ENCODE assay signal across 1 cellular context in genomic region chr3:52153389-52154096, GRCh38.
TF ChIP-seq lines count a peak whose summit lies in the region.

No MANE protein-coding gene starts in this region.

TF ChIP-seq in GM12878, 131 proteins besides CTCF, POLR2A, EP300 and RAD21 (continued from another document):
- TF ChIP-seq REST (IDR thresholded peaks at IDR 0.05; ENCODE audit: low read depth, low read length): no peak
- TF ChIP-seq SRF (IDR thresholded peaks at IDR 0.05; ENCODE audit: low read depth in 2 of 2, low read length in 2 of 2): no peak
- TF ChIP-seq CEBPB (IDR thresholded peaks at IDR 0.05; ENCODE audit: borderline replicate concordance in 1 of 2, low read depth in 2 of 2, low read length in 2 of 2): no peak
- TF ChIP-seq ZNF687 (IDR thresholded peaks at IDR 0.05): no peak
- no peak for TF ChIP-seq USF1 (IDR thresholded peaks at IDR 0.05; ENCODE audit: borderline replicate concordance, extremely low read length, insufficient read depth, low read depth, low read length)
- no peak for TF ChIP-seq CREB1 (IDR thresholded peaks at IDR 0.05; ENCODE audit: low read depth)
- no peak for TF ChIP-seq STAT1 (conservative IDR thresholded peaks at IDR 0.05)
- no peak for TF ChIP-seq KDM1A (IDR thresholded peaks at IDR 0.05; ENCODE audit: borderline replicate concordance)
- TF ChIP-seq BCL11A (IDR thresholded peaks at IDR 0.05; ENCODE audit: low read depth, low read length): no peak
- no peak for TF ChIP-seq E2F4 (IDR thresholded peaks at IDR 0.05; ENCODE audit: low read depth, low read length)
- no peak for TF ChIP-seq WRNIP1 (IDR thresholded peaks at IDR 0.05; ENCODE audit: borderline replicate concordance, low read depth, low read length)
- TF ChIP-seq NFYA (IDR thresholded peaks at IDR 0.05; ENCODE audit: borderline replicate concordance, low read depth, low read length): no peak
TF ChIP-seq in GM12878: peak in this region for 0.
